ENCODE assay signal across 8 cellular contexts in genomic region chr10:63711866-63712716, GRCh38.
DNase-seq lines count a peak whose midpoint lies in the region; ATAC-seq and TF ChIP-seq lines count a peak whose summit lies in the region.

No MANE protein-coding gene starts in this region.

- no peaks in the 10 kb centered on the region for H3K36me3 Mint-ChIP-seq in activated naive CD4-positive, alpha-beta T cell treated with anti-CD3 and anti-CD28 coated beads, Interleukin-2, amount 10 ng/mL, durations not matched to agents 7 days and 5 days

- DNase-seq in DMS 273 (lab: John Stamatoyannopoulos, UW; ENCODE audit: unreplicated experiment) (peak; percentile 98), NCI-H2081 (lab: John Stamatoyannopoulos, UW) (peak; percentile 96 to 98), astrocyte of the hippocampus (ENCODE audit: low read depth, low spot score) (peak; percentile 99), hepatic stellate cell (ENCODE audit: low spot score) (peak; percentile 80), gastrocnemius medialis (peak; percentile 94 to 97)
- no peak for DNase-seq in activated naive CD4-positive, alpha-beta T cell treated with anti-CD3 and anti-CD28 coated beads, Interleukin-2, amount 10 ng/mL, durations not matched to agents 7 days and 5 days

- no peaks in the 10 kb centered on the region for H3K27me3 Mint-ChIP-seq in activated naive CD4-positive, alpha-beta T cell treated with anti-CD3 and anti-CD28 coated beads, Interleukin-2, amount 10 ng/mL, durations not matched to agents 7 days and 5 days

- no peak for TF ChIP-seq CTCF in gastrocnemius medialis (IDR thresholded peaks at IDR 0.05 in 4 of 5, conservative IDR thresholded peaks at IDR 0.05 in 1 of 5)

- H3K4me1 ChIP-seq in gastrocnemius medialis, result peaks cover 34 to 49% of the 10 kb centered on the region in 2 donors

- peak overlapping the region; percentile 81 to 88 (median 85) for H3K27ac ChIP-seq in gastrocnemius medialis

- H3K27me3 ChIP-seq in gastrocnemius medialis, result no peaks in the 10 kb centered on the region

- H3K36me3 ChIP-seq in gastrocnemius medialis, result no peaks in the 10 kb centered on the region

- TF ChIP-seq POLR2A in gastrocnemius medialis (IDR thresholded peaks at IDR 0.05), result no peak

- peaks cover 7% of the 10 kb centered on the region for H3K4me1 Mint-ChIP-seq in activated naive CD4-positive, alpha-beta T cell treated with anti-CD3 and anti-CD28 coated beads, Interleukin-2, amount 10 ng/mL, durations not matched to agents 7 days and 5 days

- in situ Hi-C loops in gastrocnemius medialis (cut with MboI; ENCODE audit: low sequenced_read_pairs in 4 of 4), result loop anchor here (5.0 to 25.0 kb wide), 12 partner anchors 77 to 1657 kb away; partner anchors contain the start of genes REEP3 (in 2 of the 4) and JMJD1C (in 1 of the 4)

- ATAC-seq in gastrocnemius medialis, result peak; percentile 84
- no peak for ATAC-seq in GM19023 (IDR thresholded peaks at IDR 0.05; ENCODE audit: unreplicated experiment)
- no peak for ATAC-seq in GM19351 (IDR thresholded peaks at IDR 0.05; ENCODE audit: unreplicated experiment)

- H3K4me3 ChIP-seq in gastrocnemius medialis, result no peak overlapping the region

- no peak overlapping the region for H3K27ac Mint-ChIP-seq in activated naive CD4-positive, alpha-beta T cell treated with anti-CD3 and anti-CD28 coated beads, Interleukin-2, amount 10 ng/mL, durations not matched to agents 7 days and 5 days

- CTCF ChIA-PET in activated naive CD4-positive, alpha-beta T cell treated with anti-CD3 and anti-CD28 coated beads, Interleukin-2, amount 10 ng/mL, durations not matched to agents 7 days and 5 days (lab: Charles Lee), result interaction anchor here (0.6 to 3.7 kb wide), 2 partner anchors 8 to 545 kb away, joined by 3 to 13 read pairs; no protein-coding TSS in a partner anchor

- intact Hi-C loops in gastrocnemius medialis (cut with DNase I; ENCODE audit: low total_unique reads), result loop anchor here (2.0 to 10.0 kb wide), 5 partner anchors 81 to 907 kb away; partner anchors contain the start of genes ADO, JMJD1C and REEP3

- H3K4me3 Mint-ChIP-seq in activated naive CD4-positive, alpha-beta T cell treated with anti-CD3 and anti-CD28 coated beads, Interleukin-2, amount 10 ng/mL, durations not matched to agents 7 days and 5 days, result no peak overlapping the region

- no peaks in the 10 kb centered on the region for H3K9me3 Mint-ChIP-seq in activated naive CD4-positive, alpha-beta T cell treated with anti-CD3 and anti-CD28 coated beads, Interleukin-2, amount 10 ng/mL, durations not matched to agents 7 days and 5 days

- H3K9me3 ChIP-seq in gastrocnemius medialis, result no peaks in the 10 kb centered on the region

Comparison
In these comparisons a context has a peak if more than half of its experiments do, and no peak if none do; other contexts are left out.
1. ATAC-seq: peak in gastrocnemius medialis (2 of 2); none in GM19023 (single experiment) and GM19351 (single experiment).